16 cellular contexts compared by ENCODE assay signal in genomic region chr3:101667331-101667730, GRCh38. TPM values are rescaled to one million over a fixed set of nuclear protein-coding genes. Genes with fewer than 3 reads are reported as not detected.
DNase-seq lines count a peak whose midpoint lies in the region; ATAC-seq and TF ChIP-seq lines count a peak whose summit lies in the region.
"Had no signal": no experiment of that assay in that cellular context is flagged by ENCODE, and none has a peak within 500 bp of the region (broad histone marks: within the 10 kb centered on the region; RNA-seq: fewer than 3 reads in every experiment).

No MANE protein-coding gene starts in this region.

- H3K9me3 Mint-ChIP-seq in GM23338 = no peaks in the 10 kb centered on the region
- H3K9me3 Mint-ChIP-seq: CD8-positive, alpha-beta memory T cell; IgD-negative memory B cell had no signal

- H3F3A ChIP-seq in GM23338 (replicated peaks; ENCODE audit: low read depth) = no peaks in the 10 kb centered on the region; the same call in 1 of the 2 replicates

- H3K9me3 ChIP-seq in left lung = no peaks in the 10 kb centered on the region
- H3K9me3 ChIP-seq: BLaER1, Caco-2 had no signal

- TF ChIP-seq CTCF in GM23338 (conservative IDR thresholded peaks at IDR 0.05; ENCODE audit: low read depth in 2 of 2) (no peak), left lung (IDR thresholded peaks at IDR 0.05) (no peak)

- H3K4me3 ChIP-seq in GM23338 (no peak overlapping the region), left lung (no peak overlapping the region)
- H3K4me3 ChIP-seq: BLaER1 had no signal

- H3K9me2 ChIP-seq in GM23338 (ENCODE audit: insufficient read depth) = no peaks in the 10 kb centered on the region

- H3K27me3 Mint-ChIP-seq in GM23338 (ENCODE audit: insufficient read depth, low read depth, poor library complexity) = no peaks in the 10 kb centered on the region
- H3K27me3 Mint-ChIP-seq: CD8-positive, alpha-beta memory T cell; IgD-negative memory B cell had no signal

- H3K4me1 ChIP-seq in GM23338 (ENCODE audit: insufficient read depth) (no peaks in the 10 kb centered on the region), left lung (no peaks in the 10 kb centered on the region)
- H3K4me1 ChIP-seq: BLaER1, Caco-2 had no signal

- no peaks in the 10 kb centered on the region for H3K4me1 Mint-ChIP-seq in GM23338

- H3K4me2 ChIP-seq in GM23338 = no peak overlapping the region
- H3K4me2 ChIP-seq: BLaER1 had no signal

- intact Hi-C loops in left lung (cut with DNase I) = no loop called here

- H3K4me3 Mint-ChIP-seq in GM23338 = no peak overlapping the region
- H3K4me3 Mint-ChIP-seq: CD8-positive, alpha-beta memory T cell had no signal

- H3K36me3 ChIP-seq in GM23338 (ENCODE audit: insufficient read depth) (peaks cover 39% of the 10 kb centered on the region), left lung (peaks cover 0 to 89% of the 10 kb centered on the region in 2 donors)

- ATAC-seq in GM18868 (IDR thresholded peaks at IDR 0.05; ENCODE audit: unreplicated experiment) = peak; percentile 49
- no peak for ATAC-seq in GM23338
- ATAC-seq in HG02938 (IDR thresholded peaks at IDR 0.05; ENCODE audit: unreplicated experiment) = peak; percentile 43
- peak; percentile 16 for ATAC-seq in left lung
- no peak for ATAC-seq in HG03097 (IDR thresholded peaks at IDR 0.05; ENCODE audit: low FRiP score, unreplicated experiment)
- ATAC-seq: HCT116 had no signal

- DNase-seq in GM23338 (ENCODE audit: low spot score) = no peak
- DNase-seq in left lung = no peak
- DNase-seq in cerebellum (ENCODE audit: low spot score) = no peak
- no peak for DNase-seq in DMS53 (lab: John Stamatoyannopoulos, UW)
- DNase-seq: 8988T; AML-193; Caco-2; CD8-positive, alpha-beta memory T cell; GF-D8; KG1 had no signal

- no peak overlapping the region for H2AFZ ChIP-seq in GM23338

- peaks cover 63% of the 10 kb centered on the region for H3K36me3 Mint-ChIP-seq in GM23338 (ENCODE audit: low read depth)

- H3K27me3 ChIP-seq in GM23338 (ENCODE audit: insufficient read depth) (no peaks in the 10 kb centered on the region), left lung (no peaks in the 10 kb centered on the region)
- H3K27me3 ChIP-seq: BLaER1 had no signal

- peaks cover 5% of the 10 kb centered on the region; the same call in 1 of the 2 replicates for H4K20me1 ChIP-seq in GM23338 (replicated peaks; ENCODE audit: insufficient read depth)

- H3K27ac ChIP-seq in GM23338 (ENCODE audit: low read depth) (peak overlapping the region; percentile 43; the same call in 1 of the 2 replicates), left lung (no peak overlapping the region)
- H3K27ac ChIP-seq: BLaER1 had no signal

- H3K79me2 ChIP-seq in GM23338 (replicated peaks; ENCODE audit: insufficient read depth) = peaks cover 23% of the 10 kb centered on the region

- H3K27ac Mint-ChIP-seq in GM23338 = no peak overlapping the region

TF ChIP-seq in GM23338, 12 proteins besides CTCF, POLR2A, EP300 and RAD21:
- TF ChIP-seq EZH2 (IDR thresholded peaks at IDR 0.05; ENCODE audit: low read depth, unreplicated experiment) = no peak

RNA-seq across cellular contexts. Expression of gene ZBTB11, which starts 9.6 kb away (rescaled TPM):
- 21.3 and 22.4 TPM in 2 replicates for total RNA-seq in GM23338 (2014; rRNA removed; shearing (Covaris generic))
- polyA plus RNA-seq in GM23338 (2016; fragmentation: Nextera tagmentation; extraction: Ambion mirVana) = 6.5 and 7.7 TPM in 2 replicates
- total RNA-seq in left lung = 10 to 100 TPM; 16.6 to 18.1 TPM
- total RNA-seq in cerebellum = 42.8 TPM

RNA-seq across cellular contexts. Expression of gene RPL24, which starts 19.2 kb away (rescaled TPM):
- total RNA-seq in GM23338 (2014; rRNA removed; shearing (Covaris generic)) = 681 and 902 TPM in 2 replicates
- polyA plus RNA-seq in GM23338 (2016; fragmentation: Nextera tagmentation; extraction: Ambion mirVana) = 2,092 and 2,216 TPM in 2 replicates
- total RNA-seq in left lung = 100 to 1,000 TPM; 811 to 860 TPM
- 997 TPM for total RNA-seq in cerebellum

RNA-seq across cellular contexts. Expression of gene CEP97, which starts 57.1 kb away (rescaled TPM):
- total RNA-seq in GM23338 (2014; rRNA removed; shearing (Covaris generic)) = 13.3 and 19.0 TPM in 2 replicates
- polyA plus RNA-seq in GM23338 (2016; fragmentation: Nextera tagmentation; extraction: Ambion mirVana) = 4.8 and 5.0 TPM in 2 replicates
- total RNA-seq in left lung (10 to 100 TPM in 1 of 2 donors, 1 to 10 TPM in 1; 8.5 to 11.2 TPM), cerebellum (45.5 TPM)

Comparison
In these comparisons a context has a peak if more than half of its experiments do, and no peak if none do; other contexts are left out.
1. ATAC-seq: peak in GM18868 (single experiment), HG02938 (single experiment) and left lung (single experiment); none in GM23338 (single experiment) and HG03097 (single experiment).